Comparison of ENCODE assay signal across 1 cellular context in the genomic region with DNA sequence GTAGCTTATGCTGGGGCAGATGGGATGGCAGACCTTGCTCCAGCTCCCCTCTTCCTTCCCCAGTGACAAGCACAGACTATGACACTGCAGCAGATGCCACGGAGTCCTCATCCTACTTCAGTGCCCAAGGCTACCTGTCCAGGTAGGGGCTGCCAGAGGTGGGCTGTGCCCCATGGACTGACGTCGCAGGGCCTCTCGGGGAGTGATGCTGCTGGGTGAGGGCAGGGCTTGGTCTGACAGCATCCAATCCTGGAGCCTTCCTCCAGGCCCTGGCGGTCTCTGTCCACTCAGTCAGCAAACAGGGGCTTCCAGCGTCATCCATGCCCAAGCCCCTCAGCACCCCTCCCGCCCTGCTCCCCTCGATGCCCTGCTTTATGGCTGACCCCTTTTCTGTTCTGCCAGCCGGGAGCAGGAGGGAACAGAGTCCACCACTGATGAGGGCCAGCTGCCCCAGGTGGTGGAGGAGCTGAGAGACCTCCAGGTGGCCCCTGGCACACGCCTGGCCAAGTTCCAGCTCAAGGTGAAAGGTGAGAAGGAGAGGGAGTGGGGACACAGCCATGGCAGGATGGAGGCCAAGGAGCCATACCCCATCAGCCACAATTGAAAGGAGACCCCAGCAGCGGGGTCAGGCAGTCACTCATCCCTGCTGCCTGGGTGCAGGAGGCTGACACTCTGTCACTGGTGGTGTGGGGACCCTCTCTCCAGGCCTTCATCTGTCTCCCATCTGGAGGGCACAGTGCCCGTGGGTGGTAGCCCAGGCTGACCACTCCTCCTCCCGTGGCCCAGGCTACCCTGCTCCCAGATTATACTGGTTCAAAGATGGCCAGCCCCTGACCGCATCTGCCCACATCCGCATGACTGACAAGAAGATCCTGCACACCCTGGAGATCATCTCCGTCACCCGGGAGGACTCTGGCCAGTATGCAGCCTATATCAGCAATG.
TF ChIP-seq lines count a peak whose summit lies in the region.

No MANE protein-coding gene starts in this region.

TF ChIP-seq in HepG2, 621 proteins besides CTCF, POLR2A, EP300 and RAD21 (continued from another document):
- TF ChIP-seq, protein P1, sequence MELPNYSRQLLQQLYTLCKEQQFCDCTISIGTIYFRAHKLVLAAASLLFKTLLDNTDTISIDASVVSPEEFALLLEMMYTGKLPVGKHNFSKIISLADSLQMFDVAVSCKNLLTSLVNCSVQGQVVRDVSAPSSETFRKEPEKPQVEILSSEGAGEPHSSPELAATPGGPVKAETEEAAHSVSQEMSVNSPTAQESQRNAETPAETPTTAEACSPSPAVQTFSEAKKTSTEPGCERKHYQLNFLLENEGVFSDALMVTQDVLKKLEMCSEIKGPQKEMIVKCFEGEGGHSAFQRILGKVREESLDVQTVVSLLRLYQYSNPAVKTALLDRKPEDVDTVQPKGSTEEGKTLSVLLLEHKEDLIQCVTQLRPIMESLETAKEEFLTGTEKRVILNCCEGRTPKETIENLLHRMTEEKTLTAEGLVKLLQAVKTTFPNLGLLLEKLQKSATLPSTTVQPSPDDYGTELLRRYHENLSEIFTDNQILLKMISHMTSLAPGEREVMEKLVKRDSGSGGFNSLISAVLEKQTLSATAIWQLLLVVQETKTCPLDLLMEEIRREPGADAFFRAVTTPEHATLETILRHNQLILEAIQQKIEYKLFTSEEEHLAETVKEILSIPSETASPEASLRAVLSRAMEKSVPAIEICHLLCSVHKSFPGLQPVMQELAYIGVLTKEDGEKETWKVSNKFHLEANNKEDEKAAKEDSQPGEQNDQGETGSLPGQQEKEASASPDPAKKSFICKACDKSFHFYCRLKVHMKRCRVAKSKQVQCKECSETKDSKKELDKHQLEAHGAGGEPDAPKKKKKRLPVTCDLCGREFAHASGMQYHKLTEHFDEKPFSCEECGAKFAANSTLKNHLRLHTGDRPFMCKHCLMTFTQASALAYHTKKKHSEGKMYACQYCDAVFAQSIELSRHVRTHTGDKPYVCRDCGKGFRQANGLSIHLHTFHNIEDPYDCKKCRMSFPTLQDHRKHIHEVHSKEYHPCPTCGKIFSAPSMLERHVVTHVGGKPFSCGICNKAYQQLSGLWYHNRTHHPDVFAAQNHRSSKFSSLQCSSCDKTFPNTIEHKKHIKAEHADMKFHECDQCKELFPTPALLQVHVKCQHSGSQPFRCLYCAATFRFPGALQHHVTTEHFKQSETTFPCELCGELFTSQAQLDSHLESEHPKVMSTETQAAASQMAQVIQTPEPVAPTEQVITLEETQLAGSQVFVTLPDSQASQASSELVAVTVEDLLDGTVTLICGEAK (IDR thresholded peaks at IDR 0.05) = no peak
- TF ChIP-seq, protein P1 (CRISPR knock-in tag; IDR thresholded peaks at IDR 0.05) = no peak
- TF ChIP-seq, protein P2, sequence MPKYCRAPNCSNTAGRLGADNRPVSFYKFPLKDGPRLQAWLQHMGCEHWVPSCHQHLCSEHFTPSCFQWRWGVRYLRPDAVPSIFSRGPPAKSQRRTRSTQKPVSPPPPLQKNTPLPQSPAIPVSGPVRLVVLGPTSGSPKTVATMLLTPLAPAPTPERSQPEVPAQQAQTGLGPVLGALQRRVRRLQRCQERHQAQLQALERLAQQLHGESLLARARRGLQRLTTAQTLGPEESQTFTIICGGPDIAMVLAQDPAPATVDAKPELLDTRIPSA (CRISPR knock-in tag; IDR thresholded peaks at IDR 0.05; ENCODE audit: borderline replicate concordance) = no peak
- TF ChIP-seq CENPX (CRISPR knock-in tag; IDR thresholded peaks at IDR 0.05) (no peak), TSC22D2 (CRISPR knock-in tag; IDR thresholded peaks at IDR 0.05; ENCODE audit: borderline replicate concordance) (no peak), ZNF468 (CRISPR knock-in tag; IDR thresholded peaks at IDR 0.05) (no peak)
- TF ChIP-seq, protein P3, sequence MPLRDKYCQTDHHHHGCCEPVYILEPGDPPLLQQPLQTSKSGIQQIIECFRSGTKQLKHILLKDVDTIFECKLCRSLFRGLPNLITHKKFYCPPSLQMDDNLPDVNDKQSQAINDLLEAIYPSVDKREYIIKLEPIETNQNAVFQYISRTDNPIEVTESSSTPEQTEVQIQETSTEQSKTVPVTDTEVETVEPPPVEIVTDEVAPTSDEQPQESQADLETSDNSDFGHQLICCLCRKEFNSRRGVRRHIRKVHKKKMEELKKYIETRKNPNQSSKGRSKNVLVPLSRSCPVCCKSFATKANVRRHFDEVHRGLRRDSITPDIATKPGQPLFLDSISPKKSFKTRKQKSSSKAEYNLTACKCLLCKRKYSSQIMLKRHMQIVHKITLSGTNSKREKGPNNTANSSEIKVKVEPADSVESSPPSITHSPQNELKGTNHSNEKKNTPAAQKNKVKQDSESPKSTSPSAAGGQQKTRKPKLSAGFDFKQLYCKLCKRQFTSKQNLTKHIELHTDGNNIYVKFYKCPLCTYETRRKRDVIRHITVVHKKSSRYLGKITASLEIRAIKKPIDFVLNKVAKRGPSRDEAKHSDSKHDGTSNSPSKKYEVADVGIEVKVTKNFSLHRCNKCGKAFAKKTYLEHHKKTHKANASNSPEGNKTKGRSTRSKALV (CRISPR knock-in tag; IDR thresholded peaks at IDR 0.05) = no peak
